Comparison of ENCODE assay signal across 8 cellular contexts in genomic region chr11:100930185-100930778, GRCh38.
DNase-seq lines count a peak whose midpoint lies in the region; ATAC-seq and TF ChIP-seq lines count a peak whose summit lies in the region.

No MANE protein-coding gene starts in this region.

- no TSS peak for BruUV-seq in HCT116 (replicated peaks; lab: Mats Ljungman, UMichigan)

- no peak overlapping the region for H4K91ac ChIP-seq in mesenchymal stem cell (ENCODE audit: low read length)

- H3K4ac ChIP-seq in mesenchymal stem cell (ENCODE audit: low read depth in 1 of 2, low read length in 2 of 2) = no peak overlapping the region

- H3K27me3 ChIP-seq in HCT116 (ENCODE audit: insufficient read depth, low read length) (no peaks in the 10 kb centered on the region), NT2/D1 (ENCODE audit: insufficient read depth, insufficient read length) (no peaks in the 10 kb centered on the region), mesenchymal stem cell (ENCODE audit: control insufficient read depth in 1 of 2, insufficient read depth in 1 of 2, low read length in 2 of 2) (no peaks in the 10 kb centered on the region)

- DNase-seq in AG08396 (ENCODE audit: low spot score) (peak; percentile 23), HCT116 (ENCODE audit: low read depth, low spot score) (peak; percentile 47), NT2/D1 (ENCODE audit: low read depth, low spot score) (peak; percentile 25), dermis microvascular lymphatic vessel endothelial cell (ENCODE audit: low read depth in 2 of 2) (peak; percentile 40 to 66), mesenchymal stem cell (peak; percentile 81), GF-D8 (lab: John Stamatoyannopoulos, UW) (no peak)
- DNase-seq in activated T-cell treated with anti-CD3 and anti-CD28 coated beads, Interleukin-2, amount 50 U/mL, for 48 hours = no peak

- H4K8ac ChIP-seq in mesenchymal stem cell (ENCODE audit: low read length) = no peak overlapping the region

- H2BK120ac ChIP-seq in mesenchymal stem cell (ENCODE audit: low read depth, low read length) = no peak overlapping the region

- H2AFZ ChIP-seq in HCT116 (ENCODE audit: low read depth, low read length, poor library complexity, severe bottlenecking) = no peak overlapping the region
- no peak overlapping the region for H2AFZ ChIP-seq in mesenchymal stem cell (ENCODE audit: low read depth, low read length)

- RAD21 ChIA-PET in HCT116 (lab: Charles Lee; ENCODE audit: low non-redundant PET in 1 of 2, low total read pairs in 2 of 2, uncharacterized antibody in 2 of 2, unreplicated experiment in 2 of 2) = no interaction called here

- no peak for TF ChIP-seq POLR2A in HCT116 (IDR thresholded peaks at IDR 0.05; ENCODE audit: borderline replicate concordance, extremely low read depth, insufficient read depth, insufficient read length)

- no peak overlapping the region for H3K18ac ChIP-seq in mesenchymal stem cell (ENCODE audit: low read depth in 1 of 2, low read length in 2 of 2)

- intact Hi-C loops in HCT116 (cut with micrococcal nuclease) = loop anchor here (2.0 kb wide), 1 partner anchor 247 kb away; no protein-coding TSS in a partner anchor

- H3K9me3 ChIP-seq in HCT116 (ENCODE audit: control insufficient read depth in 1 of 2, insufficient read depth in 1 of 2, low read depth in 1 of 2, low read length in 2 of 2) = no peaks in the 10 kb centered on the region
- no peaks in the 10 kb centered on the region for H3K9me3 ChIP-seq in NT2/D1 (ENCODE audit: insufficient read depth, low read length)
- H3K9me3 ChIP-seq in mesenchymal stem cell (ENCODE audit: control insufficient read depth, low read length) = no peaks in the 10 kb centered on the region

- peak overlapping the region; percentile 57 for H2AK5ac ChIP-seq in mesenchymal stem cell (ENCODE audit: low read length, severe bottlenecking)

- H3K4me3 ChIP-seq in HCT116 (replicated peaks in 1 of 2; ENCODE audit: low read depth in 1 of 2, low read length in 2 of 2) = no peak overlapping the region
- H3K4me3 ChIP-seq in NT2/D1 (ENCODE audit: insufficient read length, low read depth) = no peak overlapping the region
- peak overlapping the region in 1 of 2 experiments; percentile 49 for H3K4me3 ChIP-seq in mesenchymal stem cell (ENCODE audit: insufficient read depth in 1 of 2, low read depth in 1 of 2, low read length in 2 of 2)

- H3K4me1 ChIP-seq in HCT116 (ENCODE audit: control insufficient read depth in 1 of 2, insufficient read depth in 2 of 2, low read length in 2 of 2) = peaks cover 4 to 33% of the 10 kb centered on the region in 2 experiments; a peak in 3 of 4 replicates
- H3K4me1 ChIP-seq in NT2/D1 (ENCODE audit: insufficient read depth, insufficient read length) = no peaks in the 10 kb centered on the region
- H3K4me1 ChIP-seq in mesenchymal stem cell (ENCODE audit: control insufficient read depth, insufficient read depth, low read depth, low read length) = peaks cover 5% of the 10 kb centered on the region

- peak; percentile 46 to 80 (median 47); a peak in 4 of 6 replicates for TF ChIP-seq CTCF in HCT116 (IDR thresholded peaks at IDR 0.05 in 2 of 3, conservative IDR thresholded peaks at IDR 0.05 in 1 of 3; ENCODE audit: borderline replicate concordance in 1 of 3, insufficient read depth in 1 of 3, low read depth in 2 of 3, low read length in 2 of 3)

- H3K27ac ChIP-seq in HCT116 (ENCODE audit: low read depth, low read length) (no peak overlapping the region), mesenchymal stem cell (ENCODE audit: low read length, poor library complexity, severe bottlenecking) (peak overlapping the region; percentile 65)

- H4K20me1 ChIP-seq in HCT116 (ENCODE audit: insufficient read depth) = 0 out of 2 replicates have a peak, but pooled peaks cover 4% of the 10 kb centered on the region

- no peak overlapping the region for H3K23ac ChIP-seq in mesenchymal stem cell (ENCODE audit: low read length in 2 of 2)

- CTCF ChIA-PET in HCT116 (lab: Charles Lee) = interaction anchor here (5.6 kb wide), 1 partner anchor 353 kb away, joined by 28 read pairs; no protein-coding TSS in a partner anchor

- no peak overlapping the region for H2BK15ac ChIP-seq in mesenchymal stem cell (ENCODE audit: low read depth, poor library complexity, severe bottlenecking)

- H3K14ac ChIP-seq in mesenchymal stem cell (ENCODE audit: low read length in 2 of 2) = no peak overlapping the region

- no peaks in the 10 kb centered on the region for H3K79me1 ChIP-seq in mesenchymal stem cell (replicated peaks; ENCODE audit: low read length, poor library complexity, severe bottlenecking)

- no peak overlapping the region for H3K4me2 ChIP-seq in HCT116 (ENCODE audit: low read length)
- no peak overlapping the region for H3K4me2 ChIP-seq in mesenchymal stem cell (ENCODE audit: low read length, poor library complexity, severe bottlenecking)

- H3K36me3 ChIP-seq in HCT116 (ENCODE audit: control insufficient read depth in 1 of 2, insufficient read depth in 2 of 2, low read length in 2 of 2) = no peaks in the 10 kb centered on the region
- H3K36me3 ChIP-seq in NT2/D1 (ENCODE audit: insufficient read depth, insufficient read length, low read length) = no peaks in the 10 kb centered on the region
- no peaks in the 10 kb centered on the region for H3K36me3 ChIP-seq in mesenchymal stem cell (ENCODE audit: control insufficient read depth in 1 of 2, insufficient read depth in 2 of 2, low read depth in 1 of 2, low read length in 2 of 2)

- H2BK5ac ChIP-seq in mesenchymal stem cell (ENCODE audit: low read depth, low read length, poor library complexity, severe bottlenecking) = no peak overlapping the region

- peak; percentile 72 for ATAC-seq in HCT116
- no peak for ATAC-seq in GM21447 (IDR thresholded peaks at IDR 0.05; ENCODE audit: unreplicated experiment)

- POLR2A ChIA-PET in HCT116 (lab: Charles Lee) = no interaction called here

- no peak overlapping the region for H2BK12ac ChIP-seq in mesenchymal stem cell (ENCODE audit: low read length in 2 of 2)

- peak; percentile 69 for TF ChIP-seq RAD21 in HCT116 (IDR thresholded peaks at IDR 0.05; ENCODE audit: low read depth)

- H3K9me2 ChIP-seq in HCT116 (ENCODE audit: insufficient read depth) = no peaks in the 10 kb centered on the region

- WGBS in mesenchymal stem cell = 76% methylated on average over 3 of the region's 5 CpGs

- H3K79me2 ChIP-seq in HCT116 (ENCODE audit: insufficient read depth, low read length) = no peaks in the 10 kb centered on the region

- H3K9ac ChIP-seq in HCT116 (ENCODE audit: low read length) (no peak overlapping the region), NT2/D1 (ENCODE audit: insufficient read length, low read depth) (no peak overlapping the region), mesenchymal stem cell (ENCODE audit: low read length) (peak overlapping the region; percentile 84)

TF ChIP-seq in HCT116, 20 proteins besides CTCF, POLR2A, EP300 and RAD21:
- TF ChIP-seq ZFX (IDR thresholded peaks at IDR 0.05) (no peak), CBX3 (IDR thresholded peaks at IDR 0.05; ENCODE audit: low read depth) (no peak)

Comparison
In these comparisons a context has a peak if more than half of its experiments do, and no peak if none do; other contexts are left out.
1. DNase-seq: peak in AG08396 (single experiment), HCT116 (single experiment), NT2/D1 (single experiment), dermis microvascular lymphatic vessel endothelial cell (2 of 2) and mesenchymal stem cell (single experiment); none in GF-D8 (single experiment) and activated T-cell treated with anti-CD3 and anti-CD28 coated beads, Interleukin-2, amount 50 U/mL, for 48 hours (0 of 2).